In genomic region chr7:6530626-6531491, GRCh38 we compare ENCODE assay signal across 8 cellular contexts. TPM values are rescaled to one million over a fixed set of nuclear protein-coding genes. Genes with fewer than 3 reads are reported as not detected.
DNase-seq lines count a peak whose midpoint lies in the region; ATAC-seq, FAIRE-seq and TF ChIP-seq lines count a peak whose summit lies in the region.

No MANE protein-coding gene starts in this region.

- H3K36me3 Mint-ChIP-seq in T-helper 2 cell treated with Interferon-gamma antibody and Interleukin-4, amounts not matched to agents 5 μg/mL and 100 μg/mL, for 36 hours (ENCODE audit: low read depth), result no peaks in the 10 kb centered on the region
- H3K36me3 Mint-ChIP-seq in natural killer cell treated with Interleukin-12 subunit alpha and Interleukin-12 subunit beta and Interleukin-15 and Interleukin-18, amount 100 ng/mL, for 72 hours, result no peaks in the 10 kb centered on the region

- DNase-seq in A549 (ENCODE audit: low read depth in 1 of 2, low spot score in 1 of 2) (no peak), bronchial epithelial cell (ENCODE audit: low read depth) (no peak), testis (peak; percentile 56), NCI-H510A (lab: John Stamatoyannopoulos, UW) (no peak)
- peak; percentile 11 for DNase-seq in T-helper 2 cell treated with Interferon-gamma antibody and Interleukin-4, amounts not matched to agents 5 μg/mL and 100 μg/mL, for 36 hours (ENCODE audit: low spot score)
- no peak for DNase-seq in natural killer cell treated with Interleukin-12 subunit alpha and Interleukin-12 subunit beta and Interleukin-15 and Interleukin-18, amount 100 ng/mL, for 72 hours (ENCODE audit: low spot score)

- H3K36me3 ChIP-seq in bronchial epithelial cell (ENCODE audit: control insufficient read depth, insufficient read depth, low read length) (no peaks in the 10 kb centered on the region), testis (ENCODE audit: low read depth, missing control alignments) (no peaks in the 10 kb centered on the region)

- no peaks in the 10 kb centered on the region for H3K9me3 ChIP-seq in A549
- no peaks in the 10 kb centered on the region for H3K9me3 ChIP-seq in testis

- no peaks in the 10 kb centered on the region for H3K9me3 Mint-ChIP-seq in T-helper 2 cell treated with Interferon-gamma antibody and Interleukin-4, amounts not matched to agents 5 μg/mL and 100 μg/mL, for 36 hours
- no peaks in the 10 kb centered on the region for H3K9me3 Mint-ChIP-seq in natural killer cell treated with Interleukin-12 subunit alpha and Interleukin-12 subunit beta and Interleukin-15 and Interleukin-18, amount 100 ng/mL, for 72 hours

- H3K4me2 ChIP-seq in A549, result peak overlapping the region; percentile 97

- peak; percentile 11 to 40; a peak in 3 of 6 replicates for ATAC-seq in A549
- peak; percentile 50 for ATAC-seq in GM21529 (IDR thresholded peaks at IDR 0.05; ENCODE audit: unreplicated experiment)
- peak; percentile 75 to 77 for ATAC-seq in natural killer cell treated with Interleukin-12 subunit alpha and Interleukin-12 subunit beta and Interleukin-15 and Interleukin-18, amount 100 ng/mL, for 72 hours
- ATAC-seq in HG03521 (IDR thresholded peaks at IDR 0.05; ENCODE audit: unreplicated experiment), result no peak

- no peak for TF ChIP-seq RAD21 in A549 (conservative IDR thresholded peaks at IDR 0.05 in 1 of 2, IDR thresholded peaks at IDR 0.05 in 1 of 2)

- TF ChIP-seq POLR2A in A549 (IDR thresholded peaks at IDR 0.05; ENCODE audit: low read length) (no peak), testis (IDR thresholded peaks at IDR 0.05) (no peak)

- no peak for TF ChIP-seq EP300 in A549 (IDR thresholded peaks at IDR 0.05)

- H3K4me3 ChIP-seq in A549 (peak overlapping the region; percentile 57), bronchial epithelial cell (ENCODE audit: low read depth, low read length) (peak overlapping the region; percentile 28), testis (peak overlapping the region in 1 of 2 donors; percentile 54)

- POLR2A ChIA-PET in A549 (lab: Yijun Ruan, JAX), result no interaction called here

- H3K27me3 ChIP-seq in bronchial epithelial cell (ENCODE audit: control insufficient read depth, insufficient read depth, low read length) (peaks cover 27% of the 10 kb centered on the region), testis (no peaks in the 10 kb centered on the region)

- intact Hi-C loops in testis (cut with DNase I; ENCODE audit: low total_unique reads), result no loop called here

- TF ChIP-seq CTCF in A549 (IDR thresholded peaks at IDR 0.05) (no peak), bronchial epithelial cell (IDR thresholded peaks at IDR 0.05; ENCODE audit: insufficient read depth, low read length, severe bottlenecking) (no peak), testis (IDR thresholded peaks at IDR 0.05) (no peak)

- peak overlapping the region; percentile 78 for H3K4me3 Mint-ChIP-seq in T-helper 2 cell treated with Interferon-gamma antibody and Interleukin-4, amounts not matched to agents 5 μg/mL and 100 μg/mL, for 36 hours
- peak overlapping the region; percentile 54 for H3K4me3 Mint-ChIP-seq in natural killer cell treated with Interleukin-12 subunit alpha and Interleukin-12 subunit beta and Interleukin-15 and Interleukin-18, amount 100 ng/mL, for 72 hours

- CTCF ChIA-PET in A549 (lab: Yijun Ruan, JAX), result interaction anchor here (2.8 kb wide), 1 partner anchor 15 kb away, joined by 11 read pairs; no protein-coding TSS in a partner anchor

- H3K4me1 ChIP-seq in A549 (no peaks in the 10 kb centered on the region), testis (no peaks in the 10 kb centered on the region)

- H3K27ac ChIP-seq in A549 (peak overlapping the region in 1 of 2 experiments; percentile 67; a peak in 3 of 6 replicates), testis (no peak overlapping the region)

- peaks cover 35% of the 10 kb centered on the region for H3K27me3 Mint-ChIP-seq in T-helper 2 cell treated with Interferon-gamma antibody and Interleukin-4, amounts not matched to agents 5 μg/mL and 100 μg/mL, for 36 hours (ENCODE audit: low read depth)
- H3K27me3 Mint-ChIP-seq in natural killer cell treated with Interleukin-12 subunit alpha and Interleukin-12 subunit beta and Interleukin-15 and Interleukin-18, amount 100 ng/mL, for 72 hours, result peaks cover 11 to 26% of the 10 kb centered on the region in 2 donors

- no peak overlapping the region for H3K27ac Mint-ChIP-seq in T-helper 2 cell treated with Interferon-gamma antibody and Interleukin-4, amounts not matched to agents 5 μg/mL and 100 μg/mL, for 36 hours
- no peak overlapping the region for H3K27ac Mint-ChIP-seq in natural killer cell treated with Interleukin-12 subunit alpha and Interleukin-12 subunit beta and Interleukin-15 and Interleukin-18, amount 100 ng/mL, for 72 hours

- FAIRE-seq in A549 (lab: Jason Lieb, UNC) (no peak), bronchial epithelial cell (lab: Jason Lieb, UNC) (no peak)

- H3K4me1 Mint-ChIP-seq in T-helper 2 cell treated with Interferon-gamma antibody and Interleukin-4, amounts not matched to agents 5 μg/mL and 100 μg/mL, for 36 hours (ENCODE audit: low read depth), result peaks cover 15% of the 10 kb centered on the region
- peaks cover 15 to 19% of the 10 kb centered on the region in 2 donors for H3K4me1 Mint-ChIP-seq in natural killer cell treated with Interleukin-12 subunit alpha and Interleukin-12 subunit beta and Interleukin-15 and Interleukin-18, amount 100 ng/mL, for 72 hours (ENCODE audit: low read depth in 2 of 2)

- WGBS in A549 (ENCODE audit: missing lambda C conversion rate), result 14% methylated on average over 49 of the region's 74 CpGs
- 1% methylated on average over 13 to 50 of the region's 74 CpGs for WGBS in testis, 2 donors

TF ChIP-seq in A549, 52 proteins besides CTCF, POLR2A, EP300 and RAD21:
- no peak for TF ChIP-seq CEBPB (IDR thresholded peaks at IDR 0.05)
- TF ChIP-seq NFE2L2 (conservative IDR thresholded peaks at IDR 0.05; ENCODE audit: low read length), result no peak
- no peak for TF ChIP-seq ZSCAN20 (CRISPR knock-in tag; IDR thresholded peaks at IDR 0.05)
- TF ChIP-seq PHF8 (IDR thresholded peaks at IDR 0.05; ENCODE audit: borderline replicate concordance, low read depth), result no peak
- no peak for TF ChIP-seq SMC3 (IDR thresholded peaks at IDR 0.05)
- no peak for TF ChIP-seq HOXB13 (CRISPR knock-in tag; IDR thresholded peaks at IDR 0.05; ENCODE audit: low read depth)
- TF ChIP-seq ZC3H11A (IDR thresholded peaks at IDR 0.05), result no peak
- TF ChIP-seq RARB (CRISPR knock-in tag; IDR thresholded peaks at IDR 0.05), result no peak
- TF ChIP-seq EHMT2 (IDR thresholded peaks at IDR 0.05; ENCODE audit: low read depth), result no peak
- no peak for TF ChIP-seq CBX2 (IDR thresholded peaks at IDR 0.05; ENCODE audit: borderline replicate concordance, low read depth)

RNA-seq across cellular contexts. Expression of gene GRID2IP, which starts 20.4 kb away (rescaled TPM):
- 0.03 TPM in 1 of 2 replicates, not detected in the other for polyA plus RNA-seq in A549 (2011; rRNA removed)
- 0.01 TPM in 1 of 2 replicates, not detected in the other for polyA plus RNA-seq in A549 (2012; cell fraction: cytosol; rRNA removed)
- polyA plus RNA-seq in A549 (2012; cell fraction: nucleus; rRNA removed), result 0.02 TPM in 1 of 2 replicates, not detected in the other
- 0.03 TPM in 1 of 3 replicates, not detected in the others for polyA plus RNA-seq in A549 (2017; fragmentation: RNase III; extraction: RNeasy Plus Mini Kit Qiagen cat#74134 plus additional on column Dnase treatment)
- polyA minus RNA-seq in A549 (2011; rRNA and poly(A)+ RNA removed), result not detected in 2 replicates
- 0.26 TPM in 2 replicates for total RNA-seq in bronchial epithelial cell
- under 1 TPM in 1 of 2 donors, not detected in 1; 0.29 TPM for total RNA-seq in natural killer cell treated with Interleukin-12 subunit alpha and Interleukin-12 subunit beta and Interleukin-15 and Interleukin-18, amount 100 ng/mL, for 72 hours
- 1 to 10 TPM; 1.1 to 1.9 TPM for total RNA-seq in testis
- 0.34 TPM for polyA plus RNA-seq in testis (ENCODE audit: insufficient read depth, low read depth, low replicate concordance)

RNA-seq across cellular contexts. Expression of gene ZDHHC4, which starts 46.4 kb away (rescaled TPM):
- polyA plus RNA-seq in A549 (2011; rRNA removed), result 118 and 149 TPM in 2 replicates
- polyA plus RNA-seq in A549 (2012; cell fraction: cytosol; rRNA removed), result 63.7 and 69.6 TPM in 2 replicates
- polyA plus RNA-seq in A549 (2012; cell fraction: nucleus; rRNA removed), result 43.7 and 74.3 TPM in 2 replicates
- polyA plus RNA-seq in A549 (2017; fragmentation: RNase III; extraction: RNeasy Plus Mini Kit Qiagen cat#74134 plus additional on column Dnase treatment), result 37.0 to 43.3 TPM (median 42.8 TPM) in 3 replicates
- polyA minus RNA-seq in A549 (2011; rRNA and poly(A)+ RNA removed), result 128 and 141 TPM in 2 replicates
- total RNA-seq in bronchial epithelial cell, result 92.1 and 94.6 TPM in 2 replicates
- 10 to 100 TPM; 20.6 to 33.5 TPM for total RNA-seq in natural killer cell treated with Interleukin-12 subunit alpha and Interleukin-12 subunit beta and Interleukin-15 and Interleukin-18, amount 100 ng/mL, for 72 hours
- total RNA-seq in testis, result 10 to 100 TPM; 59.4 to 75.8 TPM
- polyA plus RNA-seq in testis (ENCODE audit: insufficient read depth, low read depth, low replicate concordance), result 77.7 TPM

RNA-seq across cellular contexts. Expression of gene KDELR2, which starts 46.9 kb away (rescaled TPM):
- polyA plus RNA-seq in A549 (2011; rRNA removed), result 172 and 192 TPM in 2 replicates
- polyA plus RNA-seq in A549 (2012; cell fraction: cytosol; rRNA removed), result 74.8 and 91.9 TPM in 2 replicates
- polyA plus RNA-seq in A549 (2012; cell fraction: nucleus; rRNA removed), result 37.1 and 58.4 TPM in 2 replicates
- polyA plus RNA-seq in A549 (2017; fragmentation: RNase III; extraction: RNeasy Plus Mini Kit Qiagen cat#74134 plus additional on column Dnase treatment), result 135 to 142 TPM (median 136 TPM) in 3 replicates
- polyA minus RNA-seq in A549 (2011; rRNA and poly(A)+ RNA removed), result 102 and 122 TPM in 2 replicates
- total RNA-seq in bronchial epithelial cell, result 72.1 and 90.6 TPM in 2 replicates
- 100 to 1,000 TPM; 123 to 147 TPM for total RNA-seq in natural killer cell treated with Interleukin-12 subunit alpha and Interleukin-12 subunit beta and Interleukin-15 and Interleukin-18, amount 100 ng/mL, for 72 hours
- total RNA-seq in testis, result 100 to 1,000 TPM in 1 of 2 donors, 10 to 100 TPM in 1; 72.2 to 103 TPM
- 184 TPM for polyA plus RNA-seq in testis (ENCODE audit: insufficient read depth, low read depth, low replicate concordance)

RNA-seq across cellular contexts. Expression of gene INTS15, which starts 59.0 kb away (rescaled TPM):
- 23.4 and 26.1 TPM in 2 replicates for polyA plus RNA-seq in A549 (2011; rRNA removed)
- 23.7 and 24.5 TPM in 2 replicates for polyA plus RNA-seq in A549 (2012; cell fraction: cytosol; rRNA removed)
- 26.2 and 31.6 TPM in 2 replicates for polyA plus RNA-seq in A549 (2012; cell fraction: nucleus; rRNA removed)
- polyA plus RNA-seq in A549 (2017; fragmentation: RNase III; extraction: RNeasy Plus Mini Kit Qiagen cat#74134 plus additional on column Dnase treatment), result 13.6 to 14.7 TPM (median 14.5 TPM) in 3 replicates
- polyA minus RNA-seq in A549 (2011; rRNA and poly(A)+ RNA removed), result 21.3 and 23.8 TPM in 2 replicates
- total RNA-seq in bronchial epithelial cell, result 7.0 and 7.4 TPM in 2 replicates
- total RNA-seq in natural killer cell treated with Interleukin-12 subunit alpha and Interleukin-12 subunit beta and Interleukin-15 and Interleukin-18, amount 100 ng/mL, for 72 hours, result 10 to 100 TPM; 42.5 to 58.6 TPM
- total RNA-seq in testis, result 10 to 100 TPM; 31.5 to 41.5 TPM
- polyA plus RNA-seq in testis (ENCODE audit: insufficient read depth, low read depth, low replicate concordance), result 23.6 TPM

Comparison
In these comparisons a context has a peak if more than half of its experiments do, and no peak if none do; other contexts are left out.
1. DNase-seq: peak in T-helper 2 cell treated with Interferon-gamma antibody and Interleukin-4, amounts not matched to agents 5 μg/mL and 100 μg/mL, for 36 hours (single experiment) and testis (single experiment); none in A549 (0 of 2), bronchial epithelial cell (single experiment), natural killer cell treated with Interleukin-12 subunit alpha and Interleukin-12 subunit beta and Interleukin-15 and Interleukin-18, amount 100 ng/mL, for 72 hours (single experiment) and NCI-H510A (single experiment).